Comparison of ENCODE assay signal across 19 cellular contexts in genomic region chr11:45468265-45468856, GRCh38.
DNase-seq lines count a peak whose midpoint lies in the region; ATAC-seq and TF ChIP-seq lines count a peak whose summit lies in the region.
"Had no signal": no experiment of that assay in that cellular context is flagged by ENCODE, and none has a peak within 500 bp of the region (broad histone marks: within the 10 kb centered on the region; RNA-seq: fewer than 3 reads in every experiment).

No MANE protein-coding gene starts in this region.

- H3K4me3 ChIP-seq in cardiac muscle cell (no peak overlapping the region), fibroblast of lung (replicated peaks in 1 of 4; ENCODE audit: control extremely low read depth in 1 of 4, insufficient read depth in 1 of 4, low read depth in 3 of 4, low read length in 4 of 4) (no peak overlapping the region), lung (no peak overlapping the region), GM23248 (no peak overlapping the region)
- H3K4me3 ChIP-seq: Peyer's patch, right atrium auricular region had no signal

- H4K20me1 ChIP-seq in fibroblast of lung (ENCODE audit: control insufficient read depth, extremely low read depth, insufficient read depth, low read length) (no peaks in the 10 kb centered on the region), GM23248 (ENCODE audit: insufficient read depth) (no peaks in the 10 kb centered on the region)

- H2AFZ ChIP-seq in fibroblast of lung (ENCODE audit: low read length) (no peak overlapping the region), GM23248 (no peak overlapping the region)

- DNase-seq in cardiac muscle cell (ENCODE audit: low read depth in 1 of 2, low spot score in 1 of 2) (peak; percentile 68 to 92), cardiac septum (ENCODE audit: low spot score) (no peak), fibroblast of lung (ENCODE audit: low read depth in 2 of 2) (peak; percentile 37 to 45), lung (ENCODE audit: low spot score) (peak; percentile 33), GM23248 (no peak), GM03348 (ENCODE audit: low spot score) (no peak), NCI-H1417 treated with DMSO at 0.1 percent for 48 hours (lab: John Stamatoyannopoulos, UW) (no peak)
- DNase-seq: activated CD4-positive, alpha-beta T cell treated with anti-CD3 and anti-CD28 coated beads, Interleukin-2, amount 50 U/mL, for 48 hours; activated T-cell treated with anti-CD3 and anti-CD28 coated beads, Interleukin-2, amount 50 U/mL, for 24 hours; CD4-positive, CD25-positive, alpha-beta regulatory T cell; HCEC 1CT; naive thymus-derived CD8-positive, alpha-beta T cell; NCI-H1048; NCI-H82 had no signal

- H3K4me2 ChIP-seq in fibroblast of lung (ENCODE audit: extremely low read depth, insufficient read depth, low read length) (no peak overlapping the region), GM23248 (ENCODE audit: unreplicated experiment) (no peak overlapping the region)

- H3K79me2 ChIP-seq in fibroblast of lung (ENCODE audit: control insufficient read depth, insufficient read depth, low read length) (no peaks in the 10 kb centered on the region), GM23248 (ENCODE audit: insufficient read depth) (no peaks in the 10 kb centered on the region)

- H3K36me3 ChIP-seq in cardiac muscle cell (no peaks in the 10 kb centered on the region), fibroblast of lung (ENCODE audit: control insufficient read depth, insufficient read depth, low read length) (no peaks in the 10 kb centered on the region), lung (ENCODE audit: control insufficient read depth in 2 of 2, insufficient read depth in 2 of 2, low read length in 2 of 2) (no peaks in the 10 kb centered on the region), GM23248 (ENCODE audit: low read depth) (no peaks in the 10 kb centered on the region)
- H3K36me3 ChIP-seq: Peyer's patch, right atrium auricular region had no signal

- H3F3A ChIP-seq in GM23248 (ENCODE audit: insufficient read depth) = no peaks in the 10 kb centered on the region

- in situ Hi-C loops in GM23248 (cut with MboI) = no loop called here

- WGBS in lung, 2 donors = 23 to 30% methylated on average over 7 of the region's 7 CpGs
- WGBS in GM23248 (ENCODE audit: low coverage in 1 of 2, low lambda C conversion rate in 2 of 2, missing lambda C conversion rate in 2 of 2), 2 experiments = 41% methylated on average over 7 of the region's 7 CpGs

- intact Hi-C loops in cardiac septum (cut with DNase I) = no loop called here

- TF ChIP-seq CTCF in cardiac muscle cell (IDR thresholded peaks at IDR 0.05; ENCODE audit: low read depth, low read length) (no peak), fibroblast of lung (conservative IDR thresholded peaks at IDR 0.05 in 1 of 2, IDR thresholded peaks at IDR 0.05 in 1 of 2; ENCODE audit: low read depth in 1 of 2, low read length in 2 of 2) (no peak), lung (IDR thresholded peaks at IDR 0.05; ENCODE audit: control extremely low read depth, extremely low read depth) (no peak)

- H3K27ac ChIP-seq in cardiac muscle cell (no peak overlapping the region), fibroblast of lung (ENCODE audit: insufficient read depth, low read length) (no peak overlapping the region), lung (ENCODE audit: low read depth in 1 of 2, low read length in 1 of 2) (no peak overlapping the region), GM23248 (no peak overlapping the region)
- H3K27ac ChIP-seq: 22Rv1, Peyer's patch, right atrium auricular region had no signal

- H3K9me3 ChIP-seq in cardiac muscle cell (ENCODE audit: low read depth) (no peaks in the 10 kb centered on the region), fibroblast of lung (ENCODE audit: control insufficient read depth, insufficient read depth, low read depth, low read length) (no peaks in the 10 kb centered on the region), lung (ENCODE audit: control insufficient read depth in 2 of 2, insufficient read depth in 1 of 2, low read length in 1 of 2) (peaks cover 0 to 8% of the 10 kb centered on the region in 2 donors), GM23248 (ENCODE audit: low read depth) (no peaks in the 10 kb centered on the region)
- H3K9me3 ChIP-seq: Peyer's patch, right atrium auricular region had no signal

- ATAC-seq in lung (ENCODE audit: insufficient read depth, low FRiP score) (no peak), GM19324 (IDR thresholded peaks at IDR 0.05; ENCODE audit: low FRiP score, unreplicated experiment) (no peak)
- ATAC-seq: left lobe of liver; naive thymus-derived CD8-positive, alpha-beta T cell had no signal

- no peak overlapping the region for H3K9ac ChIP-seq in fibroblast of lung (ENCODE audit: insufficient read depth, low read length)
- H3K9ac ChIP-seq in GM23248 = no peak overlapping the region

- H3K9me2 ChIP-seq in GM23248 (ENCODE audit: insufficient read depth) = no peaks in the 10 kb centered on the region

- H3K4me1 ChIP-seq in cardiac muscle cell (ENCODE audit: low read depth) = peaks cover 6% of the 10 kb centered on the region
- no peaks in the 10 kb centered on the region for H3K4me1 ChIP-seq in fibroblast of lung (ENCODE audit: control insufficient read depth, extremely low read depth, insufficient read depth, low read length)
- H3K4me1 ChIP-seq in lung (ENCODE audit: control insufficient read depth in 2 of 2, insufficient read depth in 2 of 2, low read length in 2 of 2) = no peaks in the 10 kb centered on the region
- no peaks in the 10 kb centered on the region for H3K4me1 ChIP-seq in GM23248 (ENCODE audit: insufficient read depth)
- H3K4me1 ChIP-seq: Peyer's patch, right atrium auricular region had no signal

- H3K27me3 ChIP-seq in cardiac muscle cell (no peaks in the 10 kb centered on the region), fibroblast of lung (ENCODE audit: control insufficient read depth, insufficient read depth, low read length) (no peaks in the 10 kb centered on the region), lung (ENCODE audit: control insufficient read depth, insufficient read depth) (no peaks in the 10 kb centered on the region), GM23248 (replicated peaks; ENCODE audit: insufficient read depth) (peaks cover 5% of the 10 kb centered on the region; the same call in 1 of the 2 replicates)
- H3K27me3 ChIP-seq: Peyer's patch, right atrium auricular region had no signal

Comparison
In these comparisons a context has a peak if more than half of its experiments do, and no peak if none do; other contexts are left out.
1. DNase-seq: peak in cardiac muscle cell (2 of 2), fibroblast of lung (2 of 2) and lung (single experiment); none in cardiac septum (single experiment), GM23248 (single experiment), GM03348 (single experiment) and NCI-H1417 treated with DMSO at 0.1 percent for 48 hours (single experiment).